Comparison of ENCODE assay signal across 9 cellular contexts in the genomic region with DNA sequence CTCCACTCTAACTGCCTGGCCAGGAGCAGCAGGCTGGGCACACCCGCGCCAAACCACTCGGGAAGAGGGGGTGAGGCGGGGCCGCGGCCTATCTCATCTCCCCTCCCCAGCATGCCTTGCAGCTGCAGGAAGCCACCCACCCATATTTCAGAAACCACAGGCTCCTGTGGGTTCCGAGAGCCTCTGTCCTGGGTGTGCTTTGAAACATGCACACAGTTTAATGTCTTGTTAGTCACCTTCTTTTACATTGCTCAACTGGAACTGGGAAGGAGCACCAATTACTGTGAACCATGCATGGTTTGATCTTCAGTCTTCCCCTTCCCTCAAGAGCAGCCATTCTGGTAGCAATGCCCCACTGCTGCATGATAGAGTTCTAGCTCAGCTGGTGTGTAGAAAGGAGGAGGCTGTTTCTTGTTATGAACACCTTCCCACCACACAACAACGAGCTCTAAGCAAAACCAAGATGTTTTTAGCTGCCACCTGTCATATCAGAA. TPM values are rescaled to one million over a fixed set of nuclear protein-coding genes. Genes with fewer than 3 reads are reported as not detected.
DNase-seq lines count a peak whose midpoint lies in the region; ATAC-seq and TF ChIP-seq lines count a peak whose summit lies in the region.
"Had no signal": no experiment of that assay in that cellular context is flagged by ENCODE, and none has a peak within 500 bp of the region (broad histone marks: within the 10 kb centered on the region; RNA-seq: fewer than 3 reads in every experiment).

No MANE protein-coding gene starts in this region.

- WGBS in mesendoderm (ENCODE audit: extremely low coverage, insufficient coverage, low lambda C conversion rate), result no CpG with 5 or more reads among the region's 8 CpGs

- no peak overlapping the region for H2AK5ac ChIP-seq in mesendoderm (ENCODE audit: low read length)

- H3K4me1 Mint-ChIP-seq in activated naive CD4-positive, alpha-beta T cell treated with anti-CD3 and anti-CD28 coated beads, Interleukin-2, amount 10 ng/mL, durations not matched to agents 7 days and 5 days, result peaks cover 90% of the 10 kb centered on the region

- H3K36me3 Mint-ChIP-seq in activated naive CD4-positive, alpha-beta T cell treated with anti-CD3 and anti-CD28 coated beads, Interleukin-2, amount 10 ng/mL, durations not matched to agents 7 days and 5 days, result peaks cover 14% of the 10 kb centered on the region

- no peaks in the 10 kb centered on the region for H3K4me1 ChIP-seq in mesendoderm (ENCODE audit: control insufficient read depth, low read depth, low read length)

- H3K9ac ChIP-seq in mesendoderm (ENCODE audit: low read length), result no peak overlapping the region

- DNase-seq in SW480 (ENCODE audit: low spot score) (peak; percentile 74), omental fat pad (ENCODE audit: low spot score) (no peak), DMS153 treated with DMSO at 0.1 percent for 48 hours (lab: John Stamatoyannopoulos, UW; ENCODE audit: unreplicated experiment) (no peak), mesendoderm (no peak)
- DNase-seq in activated naive CD4-positive, alpha-beta T cell treated with anti-CD3 and anti-CD28 coated beads, Interleukin-2, amount 10 ng/mL, durations not matched to agents 7 days and 5 days, result peak; percentile 88
- DNase-seq in stimulated activated CD4-positive, alpha-beta T cell treated with anti-CD3 and anti-CD28 coated beads, Interleukin-4, amount 100 ng/mL, for 48 hours (ENCODE audit: low read depth in 2 of 2), result peak; percentile 55 to 71

- H3K4me3 Mint-ChIP-seq in activated naive CD4-positive, alpha-beta T cell treated with anti-CD3 and anti-CD28 coated beads, Interleukin-2, amount 10 ng/mL, durations not matched to agents 7 days and 5 days, result peak overlapping the region; percentile 64

- no peaks in the 10 kb centered on the region for H3K27me3 ChIP-seq in mesendoderm (ENCODE audit: insufficient read depth, low read length, poor library complexity)

- no peak overlapping the region for H2BK120ac ChIP-seq in mesendoderm (ENCODE audit: low read depth, low read length)

- no peak overlapping the region for H3K4ac ChIP-seq in mesendoderm (ENCODE audit: low read depth, low read length)

- TF ChIP-seq CTCF in omental fat pad (IDR thresholded peaks at IDR 0.05), result no peak

- H2BK15ac ChIP-seq in mesendoderm (replicated peaks; ENCODE audit: low read depth), result no peak overlapping the region

- H4K5ac ChIP-seq in mesendoderm (ENCODE audit: low read length), result no peak overlapping the region

- H3K36me3 ChIP-seq in mesendoderm (ENCODE audit: control insufficient read depth, insufficient read depth, low read length), result no peaks in the 10 kb centered on the region
- H3K36me3 ChIP-seq: heart right ventricle had no signal

- H3K27ac Mint-ChIP-seq in activated naive CD4-positive, alpha-beta T cell treated with anti-CD3 and anti-CD28 coated beads, Interleukin-2, amount 10 ng/mL, durations not matched to agents 7 days and 5 days, result peak overlapping the region; percentile 99

- no peak overlapping the region for H3K27ac ChIP-seq in mesendoderm (ENCODE audit: low read depth, low read length)

- ATAC-seq in GM18867 (IDR thresholded peaks at IDR 0.05; ENCODE audit: unreplicated experiment) (peak; percentile 53), HG03045 (IDR thresholded peaks at IDR 0.05; ENCODE audit: unreplicated experiment) (peak; percentile 51), omental fat pad (ENCODE audit: low FRiP score) (no peak)

- H3K79me2 ChIP-seq in mesendoderm (ENCODE audit: control insufficient read depth, insufficient read depth, low read length), result no peaks in the 10 kb centered on the region

- H3K79me1 ChIP-seq in mesendoderm (ENCODE audit: low read length), result no peaks in the 10 kb centered on the region

- peaks cover 3% of the 10 kb centered on the region for H3K9me3 Mint-ChIP-seq in activated naive CD4-positive, alpha-beta T cell treated with anti-CD3 and anti-CD28 coated beads, Interleukin-2, amount 10 ng/mL, durations not matched to agents 7 days and 5 days

- H3K27me3 Mint-ChIP-seq in activated naive CD4-positive, alpha-beta T cell treated with anti-CD3 and anti-CD28 coated beads, Interleukin-2, amount 10 ng/mL, durations not matched to agents 7 days and 5 days, result no peaks in the 10 kb centered on the region

- H3K18ac ChIP-seq in mesendoderm (ENCODE audit: low read length), result no peak overlapping the region

- no peak overlapping the region for H3K56ac ChIP-seq in mesendoderm (ENCODE audit: low read length)

- no peak overlapping the region for H4K8ac ChIP-seq in mesendoderm (ENCODE audit: low read depth, low read length)

- CTCF ChIA-PET in activated naive CD4-positive, alpha-beta T cell treated with anti-CD3 and anti-CD28 coated beads, Interleukin-2, amount 10 ng/mL, durations not matched to agents 7 days and 5 days (lab: Charles Lee), result interaction anchor here (1.0 to 5.6 kb wide), 15 partner anchors 10 to 151 kb away, joined by 3 to 75 read pairs (median 6); partner anchors contain the start of gene IKZF1

- H3K23ac ChIP-seq in mesendoderm (ENCODE audit: low read length), result no peak overlapping the region

- no peak overlapping the region for H3K4me3 ChIP-seq in mesendoderm (ENCODE audit: low read length)

- no peak overlapping the region for H3K4me2 ChIP-seq in mesendoderm (ENCODE audit: low read length)

- no peak overlapping the region for H2BK5ac ChIP-seq in mesendoderm (ENCODE audit: low read length)

RNA-seq across cellular contexts. Expression of gene IKZF1, which starts 37.6 kb away (rescaled TPM):
- 10 to 100 TPM; 14.6 to 34.5 (median 21.7) TPM for total RNA-seq in omental fat pad
- polyA plus RNA-seq in mesendoderm (2013, experiment 1 of 2), result 0.29 TPM
- polyA plus RNA-seq in mesendoderm (2013, experiment 2 of 2), result 0.31 TPM

Comparison
In these comparisons a context has a peak if more than half of its experiments do, and no peak if none do; other contexts are left out.
1. DNase-seq: peak in SW480 (single experiment), activated naive CD4-positive, alpha-beta T cell treated with anti-CD3 and anti-CD28 coated beads, Interleukin-2, amount 10 ng/mL, durations not matched to agents 7 days and 5 days (single experiment) and stimulated activated CD4-positive, alpha-beta T cell treated with anti-CD3 and anti-CD28 coated beads, Interleukin-4, amount 100 ng/mL, for 48 hours (2 of 2); none in omental fat pad (single experiment), DMS153 treated with DMSO at 0.1 percent for 48 hours (single experiment) and mesendoderm (single experiment).